Comparison of ENCODE assay signal across 1 cellular context in genomic region chr6:82123632-82124031, GRCh38.
TF ChIP-seq lines count a peak whose summit lies in the region.

No MANE protein-coding gene starts in this region.

TF ChIP-seq in GM23338, 12 proteins besides CTCF, POLR2A, EP300 and RAD21 (continued from another document):
- no peak for TF ChIP-seq ETS1 (IDR thresholded peaks at IDR 0.05)
- no peak for TF ChIP-seq POLR2AphosphoS5 (IDR thresholded peaks at IDR 0.05; ENCODE audit: low read depth)
- no peak for TF ChIP-seq JUNB (IDR thresholded peaks at IDR 0.05; ENCODE audit: unreplicated experiment)
- TF ChIP-seq ZNF331 (CRISPR knock-in tag; IDR thresholded peaks at IDR 0.05; ENCODE audit: low read depth): no peak
- TF ChIP-seq NANOG (IDR thresholded peaks at IDR 0.05; ENCODE audit: borderline replicate concordance): no peak
- TF ChIP-seq EZH2phosphoT487 (IDR thresholded peaks at IDR 0.05; ENCODE audit: unreplicated experiment): no peak
- no peak for TF ChIP-seq CREB1 (CRISPR knock-in tag; IDR thresholded peaks at IDR 0.05; ENCODE audit: low read depth)
